Comparison of ENCODE assay signal across 10 cellular contexts in genomic region chr17:8799001-8799850, GRCh38. TPM values are rescaled to one million over a fixed set of nuclear protein-coding genes. Genes with fewer than 3 reads are reported as not detected.
DNase-seq lines count a peak whose midpoint lies in the region; ATAC-seq, FAIRE-seq and TF ChIP-seq lines count a peak whose summit lies in the region.
"Had no signal": no experiment of that assay in that cellular context is flagged by ENCODE, and none has a peak within 500 bp of the region (broad histone marks: within the 10 kb centered on the region; RNA-seq: fewer than 3 reads in every experiment).

Gene MFSD6L, minus strand, starts transcription at chr17:8799365. Its CDS starts 245 bp downstream, at chr17:8799120.

- H3K9ac ChIP-seq in IMR-90 (ENCODE audit: low read depth, low read length) (no peak within 1 kb of the TSS), H1 (replicated peaks in 1 of 4; ENCODE audit: extremely low read depth in 1 of 4, low read depth in 3 of 4, low read length in 3 of 4) (peak within 1 kb of the TSS in 2 of 4 experiments; percentile 43 to 50; a peak in 2 of 7 replicates)

- peak within 1 kb of the TSS; percentile 3 for H2AFZ ChIP-seq in IMR-90 (replicated peaks; ENCODE audit: low read length, poor library complexity)
- peak within 1 kb of the TSS; percentile 84; the same call in 1 of the 2 replicates for H2AFZ ChIP-seq in H1 (ENCODE audit: low read length)

- DNase-seq in Caco-2 (peak; percentile 35 to 44), IMR-90 (no peak), H1 (ENCODE audit: low read depth in 1 of 2, low spot score in 2 of 2) (peak; percentile 67 to 83), memory B cell (ENCODE audit: low spot score in 2 of 2) (peak; percentile 23 to 32), DMS114 treated with DMSO at 0.1 percent for 48 hours (lab: John Stamatoyannopoulos, UW; ENCODE audit: unreplicated experiment) (no peak)
- no peak for DNase-seq in activated CD4-positive, alpha-beta memory T cell treated with anti-CD3 and anti-CD28 coated beads for 36 hours
- no peak for DNase-seq in activated T-helper 2 cell treated with anti-CD3 and anti-CD28 coated beads, Interferon-gamma antibody, Interleukin-2, Interleukin-4, amounts not matched to agents 10 μg/mL and 5 μg/mL and 100 μg/mL, durations not matched to agents 14 hours and 24 hours and 36 hours (ENCODE audit: low spot score)
- DNase-seq: NCI-H1694 treated with DMSO at 0.1 percent for 48 hours had no signal

- no peak within 1 kb of the TSS for H2AK9ac ChIP-seq in IMR-90 (replicated peaks; ENCODE audit: low read depth, low read length, poor library complexity)

- TF ChIP-seq RAD21 in IMR-90 (IDR thresholded peaks at IDR 0.05; ENCODE audit: low read length) (no peak), H1 (IDR thresholded peaks at IDR 0.05 in 1 of 2, conservative IDR thresholded peaks at IDR 0.05 in 1 of 2; ENCODE audit: low read depth in 2 of 2, low read length in 2 of 2) (peak; percentile 64 to 72)

- no peak within 1 kb of the TSS for H4K5ac ChIP-seq in IMR-90 (ENCODE audit: low read depth, low read length)
- H4K5ac ChIP-seq in H1 (ENCODE audit: insufficient read length, low read depth, low read length): peak within 1 kb of the TSS; percentile 48

- H3K56ac ChIP-seq in IMR-90 (ENCODE audit: extremely low read depth, insufficient read depth, low read length) (no peak within 1 kb of the TSS), H1 (replicated peaks; ENCODE audit: insufficient read length, low read depth, low read length) (no peak within 1 kb of the TSS)

- H3K4me2 ChIP-seq in IMR-90 (ENCODE audit: low read depth, low read length) (no peak within 1 kb of the TSS), H1 (ENCODE audit: insufficient read depth in 1 of 2, low read depth in 2 of 2, low read length in 2 of 2) (peak within 1 kb of the TSS; percentile 77 to 79)

- POLR2A ChIA-PET in Caco-2 (lab: Charles Lee): no interaction called here
- POLR2A ChIA-PET in IMR-90 (lab: Charles Lee; ENCODE audit: unreplicated experiment): no interaction called here
- POLR2A ChIA-PET in H1 (lab: Charles Lee; ENCODE audit: partially characterized antibody): interaction anchor here (0.5 to 1.6 kb wide), 10 partner anchors 10 to 626 kb away, joined by 3 to 4 read pairs (median 4); no protein-coding TSS in a partner anchor
- POLR2A ChIA-PET in activated CD4-positive, alpha-beta memory T cell treated with anti-CD3 and anti-CD28 coated beads for 36 hours (lab: Charles Lee): no interaction called here

- no peaks in the 10 kb centered on the region for H3K79me1 ChIP-seq in IMR-90 (ENCODE audit: low read depth in 1 of 2, low read length in 2 of 2)
- H3K79me1 ChIP-seq in H1 (ENCODE audit: low read depth, low read length): no peaks in the 10 kb centered on the region

- H3K4me3 Mint-ChIP-seq in Caco-2 (ENCODE audit: unreplicated experiment): no peak within 1 kb of the TSS
- no peak within 1 kb of the TSS for H3K4me3 Mint-ChIP-seq in memory B cell
- no peak within 1 kb of the TSS for H3K4me3 Mint-ChIP-seq in activated CD4-positive, alpha-beta memory T cell treated with anti-CD3 and anti-CD28 coated beads for 36 hours
- H3K4me3 Mint-ChIP-seq in activated T-helper 2 cell treated with anti-CD3 and anti-CD28 coated beads, Interferon-gamma antibody, Interleukin-2, Interleukin-4, amounts not matched to agents 10 μg/mL and 5 μg/mL and 100 μg/mL, durations not matched to agents 14 hours and 24 hours and 36 hours (ENCODE audit: low read depth): no peak within 1 kb of the TSS

- no peaks in the 10 kb centered on the region for H4K20me1 ChIP-seq in IMR-90 (ENCODE audit: insufficient read depth, low read length)
- H4K20me1 ChIP-seq in H1 (replicated peaks in 1 of 2; ENCODE audit: control insufficient read depth in 1 of 2, insufficient read depth in 2 of 2, low read length in 2 of 2): no peaks in the 10 kb centered on the region

- H2BK20ac ChIP-seq in IMR-90 (ENCODE audit: low read depth, low read length) (no peak within 1 kb of the TSS), H1 (ENCODE audit: low read length) (no peak within 1 kb of the TSS)

- H2BK15ac ChIP-seq in IMR-90 (ENCODE audit: low read depth, low read length): no peak within 1 kb of the TSS
- peak within 1 kb of the TSS; percentile 46; the same call in 1 of the 2 replicates for H2BK15ac ChIP-seq in H1 (ENCODE audit: low read length)

- H3K4ac ChIP-seq in IMR-90 (ENCODE audit: low read depth, low read length): no peak within 1 kb of the TSS
- no peak within 1 kb of the TSS for H3K4ac ChIP-seq in H1 (replicated peaks; ENCODE audit: insufficient read length, low read depth, low read length)

- no peak within 1 kb of the TSS for H2BK5ac ChIP-seq in IMR-90 (ENCODE audit: low read depth, low read length, poor library complexity, severe bottlenecking)
- H2BK5ac ChIP-seq in H1 (ENCODE audit: low read depth, low read length): peak within 1 kb of the TSS; percentile 37; the same call in 1 of the 2 replicates

- TF ChIP-seq CTCF in Caco-2 (IDR thresholded peaks at IDR 0.05; ENCODE audit: insufficient read depth in 1 of 2, low read depth in 1 of 2, low read length in 1 of 2, severe bottlenecking in 1 of 2, unreplicated experiment in 1 of 2): no peak
- no peak for TF ChIP-seq CTCF in IMR-90 (conservative IDR thresholded peaks at IDR 0.05; ENCODE audit: low read depth, low read length)
- peak; percentile 40 to 64 (median 47) for TF ChIP-seq CTCF in H1 (IDR thresholded peaks at IDR 0.05; ENCODE audit: control extremely low read depth in 1 of 3, insufficient read depth in 1 of 3, low read depth in 1 of 3, low read length in 3 of 3)

- CTCF ChIA-PET in Caco-2 (lab: Charles Lee) (no interaction called here), IMR-90 (lab: Yijun Ruan, JAX) (interaction anchor here (1.6 kb wide), 1 partner anchor 95 kb away, joined by 3 read pairs; no protein-coding TSS in a partner anchor), H1 (lab: Charles Lee; ENCODE audit: partially characterized antibody) (interaction anchor here (0.6 to 4.1 kb wide), 14 partner anchors 12 to 123 kb away, joined by 3 to 33 read pairs (median 6); no protein-coding TSS in a partner anchor)
- CTCF ChIA-PET in activated CD4-positive, alpha-beta memory T cell treated with anti-CD3 and anti-CD28 coated beads for 36 hours (lab: Charles Lee): interaction anchor here (1.0 to 1.4 kb wide), 2 partner anchors 14 to 97 kb away, joined by 4 read pairs; no protein-coding TSS in a partner anchor

- H3K23ac ChIP-seq in IMR-90 (ENCODE audit: low read depth, low read length): no peak within 1 kb of the TSS
- no peak within 1 kb of the TSS for H3K23ac ChIP-seq in H1 (ENCODE audit: insufficient read length)

- H4K8ac ChIP-seq in IMR-90 (ENCODE audit: low read depth in 2 of 2, low read length in 2 of 2): no peak within 1 kb of the TSS
- peak within 1 kb of the TSS; percentile 41 for H4K8ac ChIP-seq in H1 (ENCODE audit: extremely low read depth, insufficient read depth, low read length)

- H3K27ac ChIP-seq in IMR-90 (ENCODE audit: insufficient read depth, low read length): no peak within 1 kb of the TSS
- no peak within 1 kb of the TSS; the same call in 1 of the 2 replicates for H3K27ac ChIP-seq in H1 (ENCODE audit: low read depth, low read length)

- H3K27ac Mint-ChIP-seq in Caco-2 (ENCODE audit: unreplicated experiment): no peak within 1 kb of the TSS
- H3K27ac Mint-ChIP-seq in memory B cell: no peak within 1 kb of the TSS
- no peak within 1 kb of the TSS for H3K27ac Mint-ChIP-seq in activated CD4-positive, alpha-beta memory T cell treated with anti-CD3 and anti-CD28 coated beads for 36 hours
- H3K27ac Mint-ChIP-seq in activated T-helper 2 cell treated with anti-CD3 and anti-CD28 coated beads, Interferon-gamma antibody, Interleukin-2, Interleukin-4, amounts not matched to agents 10 μg/mL and 5 μg/mL and 100 μg/mL, durations not matched to agents 14 hours and 24 hours and 36 hours: no peak within 1 kb of the TSS
- H3K27ac Mint-ChIP-seq: activated naive CD4-positive, alpha-beta T cell treated with anti-CD3 and anti-CD28 coated beads, Interleukin-2, amount 50 U/mL, for 72 hours had no signal

- H3K14ac ChIP-seq in IMR-90 (replicated peaks; ENCODE audit: low read depth, low read length) (no peak within 1 kb of the TSS), H1 (ENCODE audit: insufficient read length) (no peak within 1 kb of the TSS)

- H2BK120ac ChIP-seq in IMR-90 (ENCODE audit: low read depth, low read length): no peak within 1 kb of the TSS
- H2BK120ac ChIP-seq in H1 (replicated peaks; ENCODE audit: low read depth, low read length): no peak within 1 kb of the TSS

- no peaks in the 10 kb centered on the region for H3K9me3 Mint-ChIP-seq in Caco-2 (ENCODE audit: unreplicated experiment)
- no peaks in the 10 kb centered on the region for H3K9me3 Mint-ChIP-seq in memory B cell
- H3K9me3 Mint-ChIP-seq in activated CD4-positive, alpha-beta memory T cell treated with anti-CD3 and anti-CD28 coated beads for 36 hours: no peaks in the 10 kb centered on the region
- no peaks in the 10 kb centered on the region for H3K9me3 Mint-ChIP-seq in activated T-helper 2 cell treated with anti-CD3 and anti-CD28 coated beads, Interferon-gamma antibody, Interleukin-2, Interleukin-4, amounts not matched to agents 10 μg/mL and 5 μg/mL and 100 μg/mL, durations not matched to agents 14 hours and 24 hours and 36 hours
- H3K9me3 Mint-ChIP-seq: activated naive CD4-positive, alpha-beta T cell treated with anti-CD3 and anti-CD28 coated beads, Interleukin-2, amount 50 U/mL, for 72 hours had no signal

- H3K36me3 Mint-ChIP-seq in Caco-2 (ENCODE audit: insufficient read depth, unreplicated experiment) (no peaks in the 10 kb centered on the region), memory B cell (peaks cover 5% of the 10 kb centered on the region)
- H3K36me3 Mint-ChIP-seq in activated CD4-positive, alpha-beta memory T cell treated with anti-CD3 and anti-CD28 coated beads for 36 hours: no peaks in the 10 kb centered on the region
- peaks cover 7% of the 10 kb centered on the region for H3K36me3 Mint-ChIP-seq in activated T-helper 2 cell treated with anti-CD3 and anti-CD28 coated beads, Interferon-gamma antibody, Interleukin-2, Interleukin-4, amounts not matched to agents 10 μg/mL and 5 μg/mL and 100 μg/mL, durations not matched to agents 14 hours and 24 hours and 36 hours (ENCODE audit: low read depth)
- H3K36me3 Mint-ChIP-seq: activated naive CD4-positive, alpha-beta T cell treated with anti-CD3 and anti-CD28 coated beads, Interleukin-2, amount 50 U/mL, for 72 hours had no signal

- H4K91ac ChIP-seq in IMR-90 (ENCODE audit: insufficient read depth, low read depth, low read length) (no peak within 1 kb of the TSS), H1 (replicated peaks; ENCODE audit: insufficient read length, low read length) (peak within 1 kb of the TSS; percentile 35)

- no peaks in the 10 kb centered on the region for H3K79me2 ChIP-seq in H1 (ENCODE audit: control insufficient read depth in 1 of 2, insufficient read depth in 2 of 2, low read length in 2 of 2)

- H2AK5ac ChIP-seq in IMR-90 (ENCODE audit: low read depth, low read length) (no peak within 1 kb of the TSS), H1 (ENCODE audit: low read depth, low read length) (no peak within 1 kb of the TSS)

- H3K36me3 ChIP-seq in Caco-2 (ENCODE audit: control insufficient read depth, insufficient read depth, low read length) (no peaks in the 10 kb centered on the region), IMR-90 (ENCODE audit: control insufficient read depth, insufficient read depth, low read length) (no peaks in the 10 kb centered on the region), H1 (ENCODE audit: control insufficient read depth in 2 of 4, insufficient read depth in 4 of 4, low read length in 3 of 4) (no peaks in the 10 kb centered on the region)

- BruUV-seq in Caco-2 (replicated peaks; lab: Mats Ljungman, UMichigan) (no TSS peak), IMR-90 (replicated peaks; lab: Mats Ljungman, UMichigan) (no TSS peak)

- 0 out of 3 replicates have a peak, but pooled peaks of 1 of the 2 experiments have one; percentile 49 for TF ChIP-seq EP300 in H1 (IDR thresholded peaks at IDR 0.05; ENCODE audit: borderline replicate concordance in 1 of 2, low read depth in 2 of 2, low read length in 2 of 2)

- H3K9me1 ChIP-seq in IMR-90 (ENCODE audit: insufficient read depth, low read length): no peaks in the 10 kb centered on the region

- dilution Hi-C loops in IMR-90 (cut with HindIII; ENCODE audit: low sequenced_read_pairs, unreplicated experiment): no loop called here

- H3K9me3 ChIP-seq in Caco-2: no peaks in the 10 kb centered on the region
- no peaks in the 10 kb centered on the region for H3K9me3 ChIP-seq in IMR-90 (ENCODE audit: control insufficient read depth, insufficient read depth, low read length)
- no peaks in the 10 kb centered on the region for H3K9me3 ChIP-seq in H1 (ENCODE audit: insufficient read depth in 2 of 2, low read depth in 1 of 2, low read length in 1 of 2)

- WGBS in IMR-90 (ENCODE audit: extremely low coverage in 2 of 2, insufficient read length in 1 of 2), 2 experiments: 17% methylated on average over 6 of the region's 61 CpGs; no CpG with 5 or more reads in 1 of the 2 experiments
- 18% methylated on average over 12 of the region's 61 CpGs; no CpG with 5 or more reads in 1 of the 2 experiments for WGBS in H1 (ENCODE audit: extremely low coverage in 1 of 2, insufficient coverage in 1 of 2, insufficient read length in 1 of 2, insufficient replicate concordance in 2 of 2, low coverage in 1 of 2, low lambda C conversion rate in 2 of 2, missing lambda C conversion rate in 1 of 2), 2 experiments

- intact Hi-C loops in Caco-2 (cut with micrococcal nuclease; ENCODE audit: unreplicated experiment): no loop called here
- intact Hi-C loops in IMR-90 (cut with micrococcal nuclease): no loop called here
- intact Hi-C loops in activated CD4-positive, alpha-beta memory T cell treated with anti-CD3 and anti-CD28 coated beads for 36 hours (cut with micrococcal nuclease): no loop called here
- intact Hi-C loops in activated T-helper 2 cell treated with anti-CD3 and anti-CD28 coated beads, Interferon-gamma antibody, Interleukin-2, Interleukin-4, amounts not matched to agents 10 μg/mL and 5 μg/mL and 100 μg/mL, durations not matched to agents 14 hours and 24 hours and 36 hours (cut with micrococcal nuclease): no loop called here

- no peak within 1 kb of the TSS for H3K4me3 ChIP-seq in Caco-2 (ENCODE audit: low read depth, low read length)
- H3K4me3 ChIP-seq in IMR-90 (ENCODE audit: insufficient read depth, low read depth, low read length): no peak within 1 kb of the TSS
- peak within 1 kb of the TSS; percentile 44 to 71 (median 56) for H3K4me3 ChIP-seq in H1 (ENCODE audit: extremely low read depth in 1 of 4, insufficient read depth in 2 of 4, low read depth in 3 of 4, low read length in 4 of 4)

- peaks cover 6% of the 10 kb centered on the region; the same call in 1 of the 2 replicates for H3K23me2 ChIP-seq in H1 (ENCODE audit: low read depth, low read length)

- H3K27me3 Mint-ChIP-seq in Caco-2 (ENCODE audit: insufficient read depth, unreplicated experiment) (no peaks in the 10 kb centered on the region), memory B cell (no peaks in the 10 kb centered on the region)
- H3K27me3 Mint-ChIP-seq in activated CD4-positive, alpha-beta memory T cell treated with anti-CD3 and anti-CD28 coated beads for 36 hours: no peaks in the 10 kb centered on the region
- H3K27me3 Mint-ChIP-seq in activated T-helper 2 cell treated with anti-CD3 and anti-CD28 coated beads, Interferon-gamma antibody, Interleukin-2, Interleukin-4, amounts not matched to agents 10 μg/mL and 5 μg/mL and 100 μg/mL, durations not matched to agents 14 hours and 24 hours and 36 hours (ENCODE audit: low read depth): no peaks in the 10 kb centered on the region

- H3K18ac ChIP-seq in IMR-90 (ENCODE audit: low read depth, low read length) (no peak within 1 kb of the TSS), H1 (ENCODE audit: extremely low read depth, low read length) (peak within 1 kb of the TSS; percentile 81)

- in situ Hi-C loops in IMR-90 (cut with MboI; ENCODE audit: low sequenced_read_pairs): loop anchor here (25.0 kb wide), 1 partner anchor 738 kb away; no protein-coding TSS in a partner anchor

- H3K4me1 ChIP-seq in Caco-2 (no peaks in the 10 kb centered on the region), IMR-90 (ENCODE audit: control insufficient read depth, insufficient read depth, low read length) (no peaks in the 10 kb centered on the region), H1 (replicated peaks in 1 of 4; ENCODE audit: control insufficient read depth in 3 of 4, insufficient read depth in 4 of 4, low read length in 3 of 4) (peaks cover 0 to 19% (median 9%) of the 10 kb centered on the region in 4 experiments; a peak in 6 of 7 replicates)

- peak within 1 kb of the TSS; percentile 79; the same call in 1 of the 2 replicates for H2BK12ac ChIP-seq in H1 (ENCODE audit: low read depth, low read length)

- no peak for TF ChIP-seq POLR2A in IMR-90 (IDR thresholded peaks at IDR 0.05; ENCODE audit: low read depth, low read length)
- TF ChIP-seq POLR2A in H1 (IDR thresholded peaks at IDR 0.05; ENCODE audit: control extremely low read depth in 1 of 2, low read depth in 2 of 2, low read length in 2 of 2): no peak; a peak in 1 of 3 replicates

- ATAC-seq in IMR-90 (ENCODE audit: low read depth): peak; percentile 53
- ATAC-seq in memory B cell (ENCODE audit: low read depth): peak; percentile 97
- no peak for ATAC-seq in HG03280 (IDR thresholded peaks at IDR 0.05; ENCODE audit: unreplicated experiment)

- H3K27me3 ChIP-seq in Caco-2 (replicated peaks; ENCODE audit: control insufficient read depth, insufficient read depth, low read length) (no peaks in the 10 kb centered on the region), IMR-90 (ENCODE audit: control insufficient read depth, insufficient read depth, low read length) (peaks cover 18% of the 10 kb centered on the region; the same call in 1 of the 2 replicates), H1 (replicated peaks in 1 of 4; ENCODE audit: control insufficient read depth in 3 of 4, extremely low read depth in 1 of 4, insufficient read depth in 3 of 4, low read length in 3 of 4) (peaks cover 0 to 6% (median 1%) of the 10 kb centered on the region in 4 experiments; a peak in 3 of 7 replicates)

- no peak for FAIRE-seq in H1 (lab: Jason Lieb, UNC)

- no peaks in the 10 kb centered on the region for H3K4me1 Mint-ChIP-seq in Caco-2 (ENCODE audit: low read depth, unreplicated experiment)
- H3K4me1 Mint-ChIP-seq in memory B cell: peaks cover 10% of the 10 kb centered on the region
- H3K4me1 Mint-ChIP-seq in activated CD4-positive, alpha-beta memory T cell treated with anti-CD3 and anti-CD28 coated beads for 36 hours (ENCODE audit: low read depth): no peaks in the 10 kb centered on the region
- H3K4me1 Mint-ChIP-seq in activated T-helper 2 cell treated with anti-CD3 and anti-CD28 coated beads, Interferon-gamma antibody, Interleukin-2, Interleukin-4, amounts not matched to agents 10 μg/mL and 5 μg/mL and 100 μg/mL, durations not matched to agents 14 hours and 24 hours and 36 hours (ENCODE audit: low read depth): no peaks in the 10 kb centered on the region

RNA-seq across cellular contexts. Expression of gene MFSD6L, which starts in this region (rescaled TPM):
- not detected in 2 replicates for total RNA-seq in Caco-2 (2022)
- total RNA-seq in IMR-90 (2012; rRNA removed): not detected in 2 replicates
- polyA plus RNA-seq in IMR-90 (2012; rRNA removed): not detected in 2 replicates
- polyA plus RNA-seq in IMR-90 (2012; cell fraction: cytosol; rRNA removed): not detected in 2 replicates
- not detected in 2 replicates for polyA plus RNA-seq in IMR-90 (2012; cell fraction: nucleus; rRNA removed; ENCODE audit: low replicate concordance)
- total RNA-seq in H1 (2021; fragmentation: NEBNext Ultra II Directional; extraction: Animal tissue kit (Norgen Biotek cat#: 25700)): 2.6 and 2.8 TPM in 2 replicates
- 2.7 and 3.5 TPM in 2 replicates for polyA plus RNA-seq in H1 (2011; rRNA removed)
- polyA plus RNA-seq in H1 (2011; cell fraction: cytosol; rRNA removed): 3.2 TPM
- 3.5 TPM for polyA plus RNA-seq in H1 (2011; cell fraction: nucleus; rRNA removed)
- polyA plus RNA-seq in H1 (2012, experiment 1 of 2): 1.8 to 3.3 TPM (median 3.0 TPM) in 4 replicates
- polyA plus RNA-seq in H1 (2012, experiment 2 of 2): 2.3 TPM
- polyA plus RNA-seq in H1 (2013, experiment 1 of 2): 2.5 TPM
- 2.2 TPM for polyA plus RNA-seq in H1 (2013, experiment 2 of 2)
- 2.8 and 3.6 TPM in 2 replicates for polyA minus RNA-seq in H1 (2011; rRNA and poly(A)+ RNA removed)
- polyA minus RNA-seq in H1 (2011; cell fraction: cytosol; rRNA and poly(A)+ RNA removed): 2.3 TPM
- polyA minus RNA-seq in H1 (2011; cell fraction: nucleus; rRNA and poly(A)+ RNA removed): 4.0 TPM
- not detected for total RNA-seq in activated CD4-positive, alpha-beta memory T cell treated with anti-CD3 and anti-CD28 coated beads for 36 hours
- total RNA-seq in activated T-helper 2 cell treated with anti-CD3 and anti-CD28 coated beads, Interferon-gamma antibody, Interleukin-2, Interleukin-4, amounts not matched to agents 10 μg/mL and 5 μg/mL and 100 μg/mL, durations not matched to agents 14 hours and 24 hours and 36 hours: 0.64 and 0.94 TPM in 2 replicates

Comparison
In these comparisons a context has a peak if more than half of its experiments do, and no peak if none do; other contexts are left out.
1. Peak in DNase-seq in Caco-2; RNA of the gene not detected or under 1 TPM.
2. Peak in ATAC-seq in IMR-90; RNA of the gene not detected or under 1 TPM.
3. DNase-seq: peak in H1 (2 of 2) and memory B cell (2 of 2); none in IMR-90 (single experiment), activated CD4-positive, alpha-beta memory T cell treated with anti-CD3 and anti-CD28 coated beads for 36 hours (single experiment), DMS114 treated with DMSO at 0.1 percent for 48 hours (single experiment) and activated T-helper 2 cell treated with anti-CD3 and anti-CD28 coated beads, Interferon-gamma antibody, Interleukin-2, Interleukin-4, amounts not matched to agents 10 μg/mL and 5 μg/mL and 100 μg/mL, durations not matched to agents 14 hours and 24 hours and 36 hours (single experiment).
4. H3K4me3 ChIP-seq: peak in H1 (4 of 4); none in Caco-2 (single experiment) and IMR-90 (single experiment).
5. CTCF ChIP-seq: peak in H1 (3 of 3); none in Caco-2 (0 of 2) and IMR-90 (single experiment).